Comparison of ENCODE assay signal across 1 cellular context in genomic region chr7:70353310-70353947, GRCh38.
TF ChIP-seq lines count a peak whose summit lies in the region.

No MANE protein-coding gene starts in this region.

TF ChIP-seq in GM23338, 12 proteins besides CTCF, POLR2A, EP300 and RAD21 (continued from another document):
- no peak for TF ChIP-seq REST (IDR thresholded peaks at IDR 0.05; ENCODE audit: unreplicated experiment)
- TF ChIP-seq NANOG (IDR thresholded peaks at IDR 0.05; ENCODE audit: borderline replicate concordance) = no peak
- no peak for TF ChIP-seq ETS1 (IDR thresholded peaks at IDR 0.05)
